18 cellular contexts compared by ENCODE assay signal in the genomic region with DNA sequence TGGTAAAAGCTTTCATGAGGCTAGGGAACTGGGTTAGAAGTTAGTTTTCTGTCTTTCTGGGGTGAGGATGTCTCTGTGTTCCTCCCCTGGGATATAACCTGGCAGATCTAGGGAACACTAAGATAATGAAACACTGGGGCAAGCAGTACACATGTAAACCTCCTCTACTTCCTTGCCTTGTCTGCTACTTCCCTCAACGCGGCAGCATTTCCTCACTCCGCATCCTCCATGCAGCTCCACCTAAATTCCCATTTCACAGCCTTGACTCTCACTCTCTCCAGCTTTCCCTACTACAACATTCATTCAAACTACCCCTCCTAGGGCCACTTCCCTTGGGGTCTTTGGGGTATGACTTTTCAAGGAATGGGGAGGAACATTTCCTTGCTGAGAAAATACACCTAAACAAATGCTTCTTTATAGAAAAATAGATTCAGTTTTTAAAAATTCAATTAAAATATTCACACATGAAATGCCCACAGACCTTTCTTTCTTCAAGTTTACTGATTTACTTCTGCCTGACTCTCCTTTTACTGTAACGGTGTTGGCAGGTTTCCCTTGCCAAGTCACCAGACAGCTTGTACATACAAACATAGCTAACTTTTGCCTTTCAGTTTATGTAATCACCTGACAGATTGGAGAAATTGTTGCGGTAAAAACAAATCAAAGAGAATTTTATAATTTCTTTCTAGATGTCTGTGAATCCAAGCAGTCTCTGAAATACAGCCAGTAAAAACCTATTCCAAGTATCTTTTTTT.
DNase-seq lines count a peak whose midpoint lies in the region; ATAC-seq and TF ChIP-seq lines count a peak whose summit lies in the region.
"Had no signal": no experiment of that assay in that cellular context is flagged by ENCODE, and none has a peak within 500 bp of the region (broad histone marks: within the 10 kb centered on the region; RNA-seq: fewer than 3 reads in every experiment).

No MANE protein-coding gene starts in this region.

- in situ Hi-C loops in transverse colon (cut with MboI; ENCODE audit: low pct_ligation_motif_present in 1 of 4, low pct_unique_long_range_greater_than_20kb in 1 of 4, low sequenced_read_pairs in 3 of 4), result no loop called here

- H3K9me3 ChIP-seq in cardiac muscle cell (ENCODE audit: low read depth), result no peaks in the 10 kb centered on the region
- no peaks in the 10 kb centered on the region for H3K9me3 ChIP-seq in colonic mucosa
- H3K9me3 ChIP-seq in transverse colon, result no peaks in the 10 kb centered on the region
- H3K9me3 ChIP-seq in neural progenitor cell (ENCODE audit: low read depth), result no peaks in the 10 kb centered on the region

- ATAC-seq in left lobe of liver (peak; percentile 86), HG02970 (IDR thresholded peaks at IDR 0.05; ENCODE audit: low FRiP score, unreplicated experiment) (no peak)
- ATAC-seq: activated T-cell treated with anti-CD3 and anti-CD28 coated beads, Interleukin-2, amount 50 U/mL, for 4 hours; effector memory CD8-positive, alpha-beta T cell; Panc1; T-cell had no signal

- no peak overlapping the region for H2AFZ ChIP-seq in neural progenitor cell (replicated peaks)
- H2AFZ ChIP-seq: parathyroid adenoma had no signal

- intact Hi-C loops in cardiac septum (cut with DNase I) (no loop called here), colonic mucosa (cut with DNase I) (no loop called here), transverse colon (cut with DNase I; ENCODE audit: low total_unique reads) (no loop called here)

- H3K27me3 ChIP-seq in cardiac muscle cell (no peaks in the 10 kb centered on the region), colonic mucosa (no peaks in the 10 kb centered on the region), transverse colon (no peaks in the 10 kb centered on the region), neural progenitor cell (no peaks in the 10 kb centered on the region)

- H3K36me3 ChIP-seq in cardiac muscle cell (no peaks in the 10 kb centered on the region), colonic mucosa (no peaks in the 10 kb centered on the region), transverse colon (no peaks in the 10 kb centered on the region), neural progenitor cell (no peaks in the 10 kb centered on the region)

- no peaks in the 10 kb centered on the region for H3K4me1 Mint-ChIP-seq in neural progenitor cell

- TF ChIP-seq CTCF in cardiac muscle cell (IDR thresholded peaks at IDR 0.05; ENCODE audit: low read depth, low read length) (peak; percentile 7), colonic mucosa (IDR thresholded peaks at IDR 0.05) (no peak), transverse colon (IDR thresholded peaks at IDR 0.05) (peak in 1 of 5 experiments; percentile 13), neural progenitor cell (IDR thresholded peaks at IDR 0.05) (no peak)

- no peak overlapping the region for H3K4me3 Mint-ChIP-seq in neural progenitor cell
- H3K4me3 Mint-ChIP-seq: activated T-cell treated with anti-CD3 and anti-CD28 coated beads, Interleukin-2, amount 50 U/mL, for 4 hours; effector memory CD8-positive, alpha-beta T cell; T-cell had no signal

- H3K27ac Mint-ChIP-seq in neural progenitor cell, result no peak overlapping the region
- H3K27ac Mint-ChIP-seq: effector memory CD8-positive, alpha-beta T cell; T-cell had no signal

- no peak overlapping the region for H3K4me3 ChIP-seq in cardiac muscle cell
- H3K4me3 ChIP-seq in colonic mucosa, result no peak overlapping the region
- no peak overlapping the region for H3K4me3 ChIP-seq in transverse colon
- no peak overlapping the region for H3K4me3 ChIP-seq in neural progenitor cell

- no peaks in the 10 kb centered on the region for H3F3A ChIP-seq in neural progenitor cell (ENCODE audit: low read depth)

- H4K20me1 ChIP-seq in neural progenitor cell (ENCODE audit: low read depth), result no peaks in the 10 kb centered on the region

- DNase-seq in cardiac muscle cell (ENCODE audit: low read depth in 1 of 2, low spot score in 1 of 2), result no peak
- no peak for DNase-seq in cardiac septum (ENCODE audit: low spot score)
- peak; percentile 47 for DNase-seq in colonic mucosa
- DNase-seq in left lobe of liver (ENCODE audit: low spot score), result peak; percentile 55
- peak; percentile 49 for DNase-seq in transverse colon
- DNase-seq in neural progenitor cell (ENCODE audit: low spot score), result no peak
- no peak for DNase-seq in stimulated activated CD4-positive, alpha-beta T cell treated with anti-CD3 and anti-CD28 coated beads, Interleukin-2, amount 100 ng/mL, for 24 hours
- DNase-seq: activated CD4-positive, alpha-beta T cell treated with anti-CD3 and anti-CD28 coated beads for 4 hours; activated T-cell treated with anti-CD3 and anti-CD28 coated beads, Interleukin-2, amount 50 U/mL, for 4 hours; DMS53; effector memory CD8-positive, alpha-beta T cell; NCI-H1105 treated with DMSO at 0.1 percent for 48 hours; NCI-H510A treated with DMSO at 0.1 percent for 48 hours; stimulated activated CD4-positive, alpha-beta T cell treated with anti-CD3 and anti-CD28 coated beads, Interleukin-4, amount 100 ng/mL, for 1 hour; T-cell had no signal

- H3K4me2 ChIP-seq in neural progenitor cell, result no peak overlapping the region

- no peak for TF ChIP-seq POLR2A in transverse colon (IDR thresholded peaks at IDR 0.05)

- no peak for TF ChIP-seq EP300 in transverse colon (IDR thresholded peaks at IDR 0.05; ENCODE audit: low read depth)

- H3K9ac ChIP-seq in colonic mucosa (ENCODE audit: low read depth in 2 of 2, low read length in 2 of 2), result peak overlapping the region in 1 of 2 donors; percentile 32
- H3K9ac ChIP-seq in neural progenitor cell, result no peak overlapping the region
- H3K9ac ChIP-seq: parathyroid adenoma had no signal

- H3K9me3 Mint-ChIP-seq in neural progenitor cell, result no peaks in the 10 kb centered on the region
- H3K9me3 Mint-ChIP-seq: activated T-cell treated with anti-CD3 and anti-CD28 coated beads, Interleukin-2, amount 50 U/mL, for 4 hours; effector memory CD8-positive, alpha-beta T cell; T-cell had no signal

- H3K27ac ChIP-seq in cardiac muscle cell (no peak overlapping the region), colonic mucosa (no peak overlapping the region), transverse colon (peak overlapping the region; percentile 35 to 55 (median 50)), neural progenitor cell (no peak overlapping the region)
- H3K27ac ChIP-seq: parathyroid adenoma had no signal

- H3K4me1 ChIP-seq in cardiac muscle cell (ENCODE audit: low read depth) (no peaks in the 10 kb centered on the region), colonic mucosa (no peaks in the 10 kb centered on the region), transverse colon (peaks cover 6 to 26% (median 17%) of the 10 kb centered on the region in 4 donors), neural progenitor cell (no peaks in the 10 kb centered on the region)
- H3K4me1 ChIP-seq: parathyroid adenoma had no signal

- 13 to 48% methylated on average over 2 to 5 of the region's 5 CpGs for WGBS in transverse colon (ENCODE audit: low coverage in 1 of 2), 2 donors

- H3K79me2 ChIP-seq in neural progenitor cell (ENCODE audit: low read depth), result no peaks in the 10 kb centered on the region
- H3K79me2 ChIP-seq: parathyroid adenoma had no signal

- H3K27me3 Mint-ChIP-seq in neural progenitor cell (ENCODE audit: insufficient read depth, low read depth), result no peaks in the 10 kb centered on the region
- H3K27me3 Mint-ChIP-seq: T-cell had no signal

- no peaks in the 10 kb centered on the region for H3K36me3 Mint-ChIP-seq in neural progenitor cell
- H3K36me3 Mint-ChIP-seq: T-cell had no signal

Comparison
In these comparisons a context has a peak if more than half of its experiments do, and no peak if none do; other contexts are left out.
1. DNase-seq: peak in colonic mucosa (single experiment), left lobe of liver (single experiment) and transverse colon (single experiment); none in cardiac muscle cell (0 of 2), cardiac septum (single experiment), neural progenitor cell (single experiment) and stimulated activated CD4-positive, alpha-beta T cell treated with anti-CD3 and anti-CD28 coated beads, Interleukin-2, amount 100 ng/mL, for 24 hours (0 of 2).
2. H3K27ac ChIP-seq: peak in transverse colon (4 of 4); none in cardiac muscle cell (single experiment), colonic mucosa (single experiment) and neural progenitor cell (single experiment).